7 cellular contexts compared by ENCODE assay signal in the genomic region with DNA sequence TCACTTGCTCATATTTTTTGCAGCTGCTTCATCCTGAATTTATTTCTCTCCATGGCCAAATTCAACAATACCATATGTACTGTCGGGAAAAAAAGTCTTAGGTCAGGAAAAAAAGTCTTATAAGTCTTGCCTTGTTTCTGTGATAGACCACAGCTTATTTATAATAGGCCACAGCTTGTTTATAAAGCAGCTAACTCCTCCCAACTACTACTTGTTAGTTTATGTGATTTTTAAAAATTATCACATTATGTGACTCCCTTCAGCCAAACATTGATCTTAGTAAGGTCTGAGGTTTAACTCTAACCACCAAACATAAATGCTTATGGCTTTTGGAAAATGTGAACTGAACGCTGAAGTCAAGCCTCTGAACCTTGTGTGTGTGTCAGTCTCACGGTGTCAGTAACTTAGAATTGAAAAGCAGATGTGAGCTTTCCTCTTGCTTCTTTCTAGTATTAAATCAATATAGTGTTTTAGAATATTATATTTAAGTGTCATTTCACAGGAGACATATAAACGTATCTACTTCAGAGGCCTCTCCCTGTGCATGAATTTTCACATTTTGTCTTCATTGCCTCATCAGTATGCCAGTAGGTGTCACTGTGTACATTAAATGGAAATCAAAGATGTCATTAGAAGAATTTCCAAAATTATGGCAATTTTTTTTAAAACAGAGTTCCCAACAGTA. TPM values are rescaled to one million over a fixed set of nuclear protein-coding genes. Genes with fewer than 3 reads are reported as not detected.
A peak's percentile ranks its signal among the peaks of the same experiment; 100 is the strongest.
DNase-seq lines count a peak whose midpoint lies in the region; FAIRE-seq and TF ChIP-seq lines count a peak whose summit lies in the region.

No MANE protein-coding gene starts in this region.

- TF ChIP-seq EP300 in H1 (IDR thresholded peaks at IDR 0.05; ENCODE audit: borderline replicate concordance in 1 of 2, low read depth in 2 of 2, low read length in 2 of 2) (no peak), suprapubic skin (IDR thresholded peaks at IDR 0.05) (no peak)

- peak; percentile 53 to 56 for TF ChIP-seq RAD21 in H1 (IDR thresholded peaks at IDR 0.05 in 1 of 2, conservative IDR thresholded peaks at IDR 0.05 in 1 of 2; ENCODE audit: low read depth in 2 of 2, low read length in 2 of 2)

- TF ChIP-seq CTCF in GM12874 (IDR thresholded peaks at IDR 0.05; ENCODE audit: insufficient read depth, low read depth, low read length) (peak; percentile 10; the same call in 1 of the 2 replicates), H1 (IDR thresholded peaks at IDR 0.05; ENCODE audit: control extremely low read depth in 1 of 3, insufficient read depth in 1 of 3, low read depth in 1 of 3, low read length in 3 of 3) (peak in 2 of 3 experiments; percentile 21 to 38; a peak in 2 of 4 replicates), prostate gland (IDR thresholded peaks at IDR 0.05) (peak in 3 of 4 experiments; percentile 52 to 66 (median 52)), suprapubic skin (IDR thresholded peaks at IDR 0.05) (peak in 1 of 2 donors; percentile 45)

- intact Hi-C loops in prostate gland (cut with DNase I), result loop anchor here (10.0 kb wide), 2 partner anchors 258 to 448 kb away; no protein-coding TSS in a partner anchor

- no peaks in the 10 kb centered on the region for H3K23me2 ChIP-seq in H1 (ENCODE audit: low read depth, low read length)

- H3K36me3 ChIP-seq in H1 (ENCODE audit: control insufficient read depth in 2 of 4, insufficient read depth in 4 of 4, low read length in 3 of 4), result no peaks in the 10 kb centered on the region
- no peaks in the 10 kb centered on the region for H3K36me3 ChIP-seq in prostate gland
- no peaks in the 10 kb centered on the region for H3K36me3 ChIP-seq in MG63
- no peaks in the 10 kb centered on the region for H3K36me3 ChIP-seq in suprapubic skin

- H4K20me1 ChIP-seq in H1 (replicated peaks in 1 of 2; ENCODE audit: control insufficient read depth in 1 of 2, insufficient read depth in 2 of 2, low read length in 2 of 2), result no peaks in the 10 kb centered on the region

- no peaks in the 10 kb centered on the region for H3K79me2 ChIP-seq in H1 (ENCODE audit: control insufficient read depth in 1 of 2, insufficient read depth in 2 of 2, low read length in 2 of 2)

- no peak overlapping the region for H3K18ac ChIP-seq in H1 (ENCODE audit: extremely low read depth, low read length)

- H3K9ac ChIP-seq in H1 (replicated peaks in 1 of 4; ENCODE audit: extremely low read depth in 1 of 4, low read depth in 3 of 4, low read length in 3 of 4), result no peak overlapping the region

- CTCF ChIA-PET in H1 (lab: Charles Lee; ENCODE audit: partially characterized antibody), result interaction anchor here (0.7 to 2.3 kb wide), 7 partner anchors 9 to 522 kb away, joined by 3 to 10 read pairs (median 4); no protein-coding TSS in a partner anchor

- H2AK5ac ChIP-seq in H1 (ENCODE audit: low read depth, low read length), result no peak overlapping the region

- H3K14ac ChIP-seq in H1 (ENCODE audit: insufficient read length), result no peak overlapping the region

- WGBS in H1 (ENCODE audit: extremely low coverage in 1 of 2, insufficient coverage in 1 of 2, insufficient read length in 1 of 2, insufficient replicate concordance in 2 of 2, low coverage in 1 of 2, low lambda C conversion rate in 2 of 2, missing lambda C conversion rate in 1 of 2), 2 experiments, result 82% methylated on average over 4 of the region's 4 CpGs; no CpG with 5 or more reads in 1 of the 2 experiments
- WGBS in prostate gland, result 65% methylated on average over 4 of the region's 4 CpGs
- 66% methylated on average over 4 of the region's 4 CpGs for WGBS in suprapubic skin

- H3K4me2 ChIP-seq in H1 (ENCODE audit: insufficient read depth in 1 of 2, low read depth in 2 of 2, low read length in 2 of 2), result no peak overlapping the region

- no peaks in the 10 kb centered on the region for H3K4me1 ChIP-seq in H1 (replicated peaks in 1 of 4; ENCODE audit: control insufficient read depth in 3 of 4, insufficient read depth in 4 of 4, low read length in 3 of 4)
- no peaks in the 10 kb centered on the region for H3K4me1 ChIP-seq in prostate gland (replicated peaks)
- no peaks in the 10 kb centered on the region for H3K4me1 ChIP-seq in suprapubic skin

- H3K4me3 ChIP-seq in H1 (ENCODE audit: extremely low read depth in 1 of 4, insufficient read depth in 2 of 4, low read depth in 3 of 4, low read length in 4 of 4), result no peak overlapping the region
- H3K4me3 ChIP-seq in prostate gland, result no peak overlapping the region
- H3K4me3 ChIP-seq in MG63, result no peak overlapping the region
- H3K4me3 ChIP-seq in suprapubic skin, result no peak overlapping the region

- no peak overlapping the region for H2BK15ac ChIP-seq in H1 (ENCODE audit: low read length)

- H3K27me3 ChIP-seq in H1 (replicated peaks in 1 of 4; ENCODE audit: control insufficient read depth in 3 of 4, extremely low read depth in 1 of 4, insufficient read depth in 3 of 4, low read length in 3 of 4), result no peaks in the 10 kb centered on the region
- no peaks in the 10 kb centered on the region for H3K27me3 ChIP-seq in prostate gland (replicated peaks; ENCODE audit: insufficient read depth)
- no peaks in the 10 kb centered on the region for H3K27me3 ChIP-seq in MG63
- H3K27me3 ChIP-seq in suprapubic skin, result no peaks in the 10 kb centered on the region

- no peak overlapping the region for H4K8ac ChIP-seq in H1 (ENCODE audit: extremely low read depth, insufficient read depth, low read length)

- H2BK120ac ChIP-seq in H1 (replicated peaks; ENCODE audit: low read depth, low read length), result no peak overlapping the region

- no peak for FAIRE-seq in H1 (lab: Jason Lieb, UNC)

- no peak overlapping the region for H2AFZ ChIP-seq in H1 (ENCODE audit: low read length)

- no peak overlapping the region for H3K27ac ChIP-seq in H1 (ENCODE audit: low read depth, low read length)
- H3K27ac ChIP-seq in prostate gland, result no peak overlapping the region
- H3K27ac ChIP-seq in suprapubic skin, result no peak overlapping the region

- no peak overlapping the region for H2BK5ac ChIP-seq in H1 (ENCODE audit: low read depth, low read length)

- H3K23ac ChIP-seq in H1 (ENCODE audit: insufficient read length), result no peak overlapping the region

- TF ChIP-seq POLR2A in H1 (IDR thresholded peaks at IDR 0.05; ENCODE audit: control extremely low read depth in 1 of 2, low read depth in 2 of 2, low read length in 2 of 2) (no peak), prostate gland (IDR thresholded peaks at IDR 0.05) (no peak), suprapubic skin (IDR thresholded peaks at IDR 0.05) (no peak)

- DNase-seq in NCI-H2227 (lab: John Stamatoyannopoulos, UW; ENCODE audit: unreplicated experiment) (peak; percentile 11), H1 (ENCODE audit: low read depth in 1 of 2, low spot score in 2 of 2) (no peak), prostate gland (ENCODE audit: low spot score) (no peak), middle frontal gyrus (ENCODE audit: extremely low spot score, low spot score) (no peak), MG63 (no peak), suprapubic skin (ENCODE audit: low spot score in 2 of 2) (no peak)

- no peak overlapping the region for H2BK12ac ChIP-seq in H1 (ENCODE audit: low read depth, low read length)

- no peak overlapping the region for H2BK20ac ChIP-seq in H1 (ENCODE audit: low read length)

- no peaks in the 10 kb centered on the region for H3K79me1 ChIP-seq in H1 (ENCODE audit: low read depth, low read length)

- H4K91ac ChIP-seq in H1 (replicated peaks; ENCODE audit: insufficient read length, low read length), result no peak overlapping the region

- POLR2A ChIA-PET in H1 (lab: Charles Lee; ENCODE audit: partially characterized antibody), result no interaction called here

- no peaks in the 10 kb centered on the region for H3K9me3 ChIP-seq in H1 (ENCODE audit: insufficient read depth in 2 of 2, low read depth in 1 of 2, low read length in 1 of 2)
- H3K9me3 ChIP-seq in prostate gland, result no peaks in the 10 kb centered on the region
- no peaks in the 10 kb centered on the region for H3K9me3 ChIP-seq in MG63
- no peaks in the 10 kb centered on the region for H3K9me3 ChIP-seq in suprapubic skin

- no peak overlapping the region for H4K5ac ChIP-seq in H1 (ENCODE audit: insufficient read length, low read depth, low read length)

- no peak overlapping the region for H3K4ac ChIP-seq in H1 (replicated peaks; ENCODE audit: insufficient read length, low read depth, low read length)

- no peak overlapping the region for H3K56ac ChIP-seq in H1 (replicated peaks; ENCODE audit: insufficient read length, low read depth, low read length)

TF ChIP-seq in H1, 55 proteins besides CTCF, POLR2A, EP300 and RAD21 (continues in another document):
- TF ChIP-seq RFX5 (IDR thresholded peaks at IDR 0.05; ENCODE audit: borderline replicate concordance, low read depth, low read length) (no peak), FOSL1 (IDR thresholded peaks at IDR 0.05; ENCODE audit: insufficient read depth, low read depth, low read length) (no peak), RXRA (IDR thresholded peaks at IDR 0.05; ENCODE audit: insufficient read depth, low read depth, low read length) (no peak)

RNA-seq across cellular contexts. Expression of gene SNX24, which starts 51.3 kb away (rescaled TPM):
- 14.3 and 16.0 TPM in 2 replicates for total RNA-seq in H1 (2021; fragmentation: NEBNext Ultra II Directional; extraction: Animal tissue kit (Norgen Biotek cat#: 25700))
- 4.8 and 7.3 TPM in 2 replicates for polyA plus RNA-seq in H1 (2011; rRNA removed)
- polyA plus RNA-seq in H1 (2011; cell fraction: cytosol; rRNA removed), result 8.1 TPM
- 7.7 TPM for polyA plus RNA-seq in H1 (2011; cell fraction: nucleus; rRNA removed)
- polyA plus RNA-seq in H1 (2012, experiment 1 of 2), result 9.7 to 16.3 TPM (median 11.0 TPM) in 4 replicates
- polyA plus RNA-seq in H1 (2012, experiment 2 of 2), result 8.2 TPM
- 19.2 TPM for polyA plus RNA-seq in H1 (2013, experiment 1 of 2)
- 19.0 TPM for polyA plus RNA-seq in H1 (2013, experiment 2 of 2)
- 7.0 and 9.5 TPM in 2 replicates for polyA minus RNA-seq in H1 (2011; rRNA and poly(A)+ RNA removed)
- polyA minus RNA-seq in H1 (2011; cell fraction: cytosol; rRNA and poly(A)+ RNA removed), result 7.6 TPM
- polyA minus RNA-seq in H1 (2011; cell fraction: nucleus; rRNA and poly(A)+ RNA removed), result 7.1 TPM
- total RNA-seq in prostate gland, result 10 to 100 TPM in 1 of 2 donors, 1 to 10 TPM in 1; 9.8 to 13.3 TPM
- total RNA-seq in MG63 (2014; rRNA removed; shearing (Covaris generic); ENCODE audit: low replicate concordance), result 21.8 and 27.3 TPM in 2 replicates
- total RNA-seq in suprapubic skin, result 10 to 100 TPM; 15.2 to 43.0 (median 25.3) TPM
